In genomic region chr7:135856356-135857144, GRCh38 we compare ENCODE assay signal across 16 cellular contexts.
DNase-seq lines count a peak whose midpoint lies in the region; ATAC-seq, FAIRE-seq and TF ChIP-seq lines count a peak whose summit lies in the region.
"Had no signal": no experiment of that assay in that cellular context is flagged by ENCODE, and none has a peak within 500 bp of the region (broad histone marks: within the 10 kb centered on the region; RNA-seq: fewer than 3 reads in every experiment).

No MANE protein-coding gene starts in this region.

- peak; percentile 32 for DNase-seq in ACHN
- DNase-seq in HT1080 (ENCODE audit: low read depth), result peak; percentile 62
- DNase-seq in K562 (ENCODE audit: extremely low read depth in 1 of 4, low spot score in 3 of 4), result no peak
- DNase-seq in kidney epithelial cell (ENCODE audit: low read depth), result peak; percentile 65
- no peak for DNase-seq in stimulated activated CD4-positive, alpha-beta T cell treated with anti-CD3 and anti-CD28 coated beads, Interleukin-12 subunit alpha, Interleukin-12 subunit beta, amount 100 ng/mL, for 4 hours
- no peak for DNase-seq in NCI-H524 (lab: John Stamatoyannopoulos, UW)
- no peak for DNase-seq in dedifferentiated amniotic fluid mesenchymal stem cell (ENCODE audit: extremely low spot score)
- DNase-seq: activated effector memory CD4-positive, alpha-beta T cell treated with anti-CD3 and anti-CD28 coated beads, Interleukin-2, amount 50 U/mL, for 16 hours; endodermal cell; hippocampal formation; NCI-H2081 treated with DMSO at 0.1 percent for 48 hours; SIG-M5; stomach had no signal

- in situ Hi-C loops in ACHN (cut with HindIII; ENCODE audit: low pct_ligation_motif_present, low pct_unique_long_range_greater_than_20kb, low sequenced_read_pairs), result no loop called here
- in situ Hi-C loops in K562 (cut with MboI), result no loop called here

- ATAC-seq in K562, result no peak
- ATAC-seq in HG02759 (IDR thresholded peaks at IDR 0.05; ENCODE audit: unreplicated experiment), result no peak

- H2AFZ ChIP-seq in K562 (ENCODE audit: low read depth, low read length), result no peak overlapping the region

- H3K4me2 ChIP-seq in K562 (ENCODE audit: insufficient read depth, low read length), result no peak overlapping the region

- POLR2A ChIA-PET in K562 (lab: Yijun Ruan, JAX), result interaction anchor here (0.7 to 2.2 kb wide), 4 partner anchors 10 to 497 kb away, joined by 3 to 9 read pairs (median 4); no protein-coding TSS in a partner anchor

- H4K20me1 ChIP-seq in K562 (replicated peaks; ENCODE audit: control insufficient read depth, insufficient read depth, low read length), result no peaks in the 10 kb centered on the region

- H3K27me3 ChIP-seq in K562 (ENCODE audit: control insufficient read depth in 2 of 2, insufficient read depth in 2 of 2, low read length in 2 of 2) (peaks cover 2 to 14% of the 10 kb centered on the region in 2 experiments; a peak in 3 of 5 replicates), kidney epithelial cell (ENCODE audit: control insufficient read depth, insufficient read depth, low read length) (no peaks in the 10 kb centered on the region)
- H3K27me3 ChIP-seq: stomach had no signal

- no peaks in the 10 kb centered on the region for H3K36me3 ChIP-seq in K562 (ENCODE audit: control insufficient read depth, insufficient read depth, low read length)
- H3K36me3 ChIP-seq in kidney epithelial cell (ENCODE audit: control insufficient read depth, insufficient read depth, low read length), result no peaks in the 10 kb centered on the region
- H3K36me3 ChIP-seq: stomach had no signal

- intact Hi-C loops in K562 (cut with micrococcal nuclease), result no loop called here

- BruUV-seq in K562 (replicated peaks; lab: Mats Ljungman, UMichigan), result no TSS peak

- no peak for FAIRE-seq in K562 (lab: Jason Lieb, UNC)
- FAIRE-seq: H1, TTC549 had no signal

- H3K4me3 ChIP-seq in K562 (no peak overlapping the region), kidney epithelial cell (ENCODE audit: low read depth, low read length) (no peak overlapping the region)
- H3K4me3 ChIP-seq: stomach had no signal

- no peak overlapping the region for H3K9ac ChIP-seq in K562 (ENCODE audit: insufficient read depth in 1 of 2, low read depth in 2 of 2, low read length in 2 of 2)

- TF ChIP-seq POLR2A in K562 (conservative IDR thresholded peaks at IDR 0.05), result no peak

- peaks cover 0 to 4% of the 10 kb centered on the region in 2 experiments; a peak in 1 of 5 replicates for H3K4me1 ChIP-seq in K562 (replicated peaks in 1 of 2; ENCODE audit: control insufficient read depth in 2 of 2, insufficient read depth in 2 of 2, low read length in 2 of 2)
- H3K4me1 ChIP-seq: stomach had no signal

- no peaks in the 10 kb centered on the region for H3K79me2 ChIP-seq in K562 (ENCODE audit: control insufficient read depth, insufficient read depth, low read length)

- no peak overlapping the region for H3K27ac ChIP-seq in K562 (ENCODE audit: extremely low read depth, low read depth, low read length)
- H3K27ac ChIP-seq: stomach had no signal

- WGBS in K562 (ENCODE audit: insufficient coverage, low coverage, missing lambda C conversion rate), result 5% methylated on average over 6 of the region's 6 CpGs

- no peaks in the 10 kb centered on the region for H3K9me3 ChIP-seq in K562 (replicated peaks; ENCODE audit: control insufficient read depth, insufficient read depth, low read depth, low read length)

- TF ChIP-seq CTCF in K562 (IDR thresholded peaks at IDR 0.05 in 2 of 3, conservative IDR thresholded peaks at IDR 0.05 in 1 of 3; ENCODE audit: insufficient read depth in 2 of 3, low read depth in 1 of 3, low read length in 3 of 3), result no peak
- TF ChIP-seq CTCF in kidney epithelial cell (IDR thresholded peaks at IDR 0.05; ENCODE audit: insufficient read depth, low read length, poor library complexity, severe bottlenecking), result no peak

- TF ChIP-seq RAD21 in K562 (CRISPR knock-in tag; conservative IDR thresholded peaks at IDR 0.05 in 1 of 2, IDR thresholded peaks at IDR 0.05 in 1 of 2), result no peak

- no peaks in the 10 kb centered on the region for H3K9me1 ChIP-seq in K562 (ENCODE audit: control insufficient read depth, insufficient read depth, low read length)

- TF ChIP-seq EP300 in K562 (IDR thresholded peaks at IDR 0.05; ENCODE audit: low read length), result no peak

- CTCF ChIA-PET in K562 (lab: Yijun Ruan, JAX; ENCODE audit: low intra/inter-chr PET ratio), result no interaction called here

TF ChIP-seq in K562, 482 proteins besides CTCF, POLR2A, EP300 and RAD21:
- TF ChIP-seq, protein P1, sequence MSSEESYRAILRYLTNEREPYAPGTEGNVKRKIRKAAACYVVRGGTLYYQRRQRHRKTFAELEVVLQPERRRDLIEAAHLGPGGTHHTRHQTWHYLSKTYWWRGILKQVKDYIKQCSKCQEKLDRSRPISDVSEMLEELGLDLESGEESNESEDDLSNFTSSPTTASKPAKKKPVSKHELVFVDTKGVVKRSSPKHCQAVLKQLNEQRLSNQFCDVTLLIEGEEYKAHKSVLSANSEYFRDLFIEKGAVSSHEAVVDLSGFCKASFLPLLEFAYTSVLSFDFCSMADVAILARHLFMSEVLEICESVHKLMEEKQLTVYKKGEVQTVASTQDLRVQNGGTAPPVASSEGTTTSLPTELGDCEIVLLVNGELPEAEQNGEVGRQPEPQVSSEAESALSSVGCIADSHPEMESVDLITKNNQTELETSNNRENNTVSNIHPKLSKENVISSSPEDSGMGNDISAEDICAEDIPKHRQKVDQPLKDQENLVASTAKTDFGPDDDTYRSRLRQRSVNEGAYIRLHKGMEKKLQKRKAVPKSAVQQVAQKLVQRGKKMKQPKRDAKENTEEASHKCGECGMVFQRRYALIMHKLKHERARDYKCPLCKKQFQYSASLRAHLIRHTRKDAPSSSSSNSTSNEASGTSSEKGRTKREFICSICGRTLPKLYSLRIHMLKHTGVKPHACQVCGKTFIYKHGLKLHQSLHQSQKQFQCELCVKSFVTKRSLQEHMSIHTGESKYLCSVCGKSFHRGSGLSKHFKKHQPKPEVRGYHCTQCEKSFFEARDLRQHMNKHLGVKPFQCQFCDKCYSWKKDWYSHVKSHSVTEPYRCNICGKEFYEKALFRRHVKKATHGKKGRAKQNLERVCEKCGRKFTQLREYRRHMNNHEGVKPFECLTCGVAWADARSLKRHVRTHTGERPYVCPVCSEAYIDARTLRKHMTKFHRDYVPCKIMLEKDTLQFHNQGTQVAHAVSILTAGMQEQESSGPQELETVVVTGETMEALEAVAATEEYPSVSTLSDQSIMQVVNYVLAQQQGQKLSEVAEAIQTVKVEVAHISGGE (CRISPR knock-in tag; IDR thresholded peaks at IDR 0.05), result no peak
- TF ChIP-seq JUN (IDR thresholded peaks at IDR 0.05; ENCODE audit: borderline replicate concordance, low read depth, low read length) (0 out of 2 replicates have a peak, but pooled peaks have one; percentile 9), JUN (CRISPR knock-in tag; IDR thresholded peaks at IDR 0.05; ENCODE audit: borderline replicate concordance) (no peak), CEBPG (CRISPR knock-in tag; IDR thresholded peaks at IDR 0.05) (no peak), CEBPG (tag; conservative IDR thresholded peaks at IDR 0.05 in 1 of 2, IDR thresholded peaks at IDR 0.05 in 1 of 2) (0 out of 4 replicates have a peak, but pooled peaks have one; percentile 29 to 32), MEIS2 (IDR thresholded peaks at IDR 0.05; ENCODE audit: partially characterized antibody) (peak; percentile 31)

Comparison
In these comparisons a context has a peak if more than half of its experiments do, and no peak if none do; other contexts are left out.
1. DNase-seq: peak in ACHN (single experiment), HT1080 (single experiment) and kidney epithelial cell (single experiment); none in K562 (0 of 4), stimulated activated CD4-positive, alpha-beta T cell treated with anti-CD3 and anti-CD28 coated beads, Interleukin-12 subunit alpha, Interleukin-12 subunit beta, amount 100 ng/mL, for 4 hours (single experiment), NCI-H524 (0 of 2) and dedifferentiated amniotic fluid mesenchymal stem cell (single experiment).